Comparison of ENCODE assay signal across 15 cellular contexts in the genomic region with DNA sequence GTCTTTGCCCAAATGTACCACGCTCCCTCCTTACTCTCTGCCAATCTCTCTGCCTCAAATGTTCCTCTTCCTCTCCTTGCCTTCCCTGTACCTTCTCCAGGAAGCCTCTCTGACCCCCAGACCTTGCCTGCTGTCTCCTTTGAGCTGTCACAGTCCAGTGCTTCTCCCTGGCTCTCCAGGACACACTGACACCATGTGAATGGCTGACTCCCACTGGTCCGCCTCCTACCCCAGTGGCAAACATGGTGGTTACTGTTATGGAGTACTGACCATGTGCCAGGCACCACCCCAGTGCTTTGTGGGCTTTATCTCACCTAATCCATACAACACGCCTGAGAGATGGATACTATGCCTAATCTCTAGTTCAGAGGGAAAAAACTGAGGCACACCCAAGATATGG.
"Had no signal": no experiment of that assay in that cellular context is flagged by ENCODE, and none has a peak within 500 bp of the region (broad histone marks: within the 10 kb centered on the region; RNA-seq: fewer than 3 reads in every experiment).

No MANE protein-coding gene starts in this region.

- H3K27ac Mint-ChIP-seq: activated CD4-positive, alpha-beta T cell treated with anti-CD3 and anti-CD28 coated beads, Interleukin-2, amount 10 ng/mL, durations not matched to agents 7 days and 5 days; activated naive CD4-positive, alpha-beta T cell treated with anti-CD3 and anti-CD28 coated beads, Interleukin-2, amount 50 U/mL, for 24 hours; dendritic cell treated with granulocyte-macrophage colony-stimulating factor and Interleukin-4, amounts not matched to agents 40 ng/mL and 50 ng/mL, for 4 days; stimulated activated naive B cell treated with anti-CD40 and anti-IgM and Interleukin-4, amounts not matched to agents 10 μg/mL and 1 μg/mL and 100 μg/mL, for 72 hours had no signal

- H3K27ac ChIP-seq: foreskin keratinocyte, left lung, ovary, tibial nerve, vagina had no signal

- H3K4me1 ChIP-seq: foreskin keratinocyte, left lung, tibial nerve, vagina had no signal

- H3K36me3 Mint-ChIP-seq: activated naive CD4-positive, alpha-beta T cell treated with anti-CD3 and anti-CD28 coated beads, Interleukin-2, amount 50 U/mL, for 24 hours; stimulated activated naive B cell treated with anti-CD40 and anti-IgM and Interleukin-4, amounts not matched to agents 10 μg/mL and 1 μg/mL and 100 μg/mL, for 72 hours had no signal

- H3K9me3 ChIP-seq: left lung, ovary, tibial nerve, vagina had no signal

- ATAC-seq: left lung; stimulated activated naive B cell treated with anti-CD40 and anti-IgM and Interleukin-4, amounts not matched to agents 10 μg/mL and 1 μg/mL and 100 μg/mL, for 72 hours had no signal

- H3K9me3 Mint-ChIP-seq: activated CD4-positive, alpha-beta T cell treated with anti-CD3 and anti-CD28 coated beads, Interleukin-2, amount 10 ng/mL, durations not matched to agents 7 days and 5 days; activated naive CD4-positive, alpha-beta T cell treated with anti-CD3 and anti-CD28 coated beads, Interleukin-2, amount 50 U/mL, for 24 hours; dendritic cell treated with granulocyte-macrophage colony-stimulating factor and Interleukin-4, amounts not matched to agents 40 ng/mL and 50 ng/mL, for 4 days; neural crest cell had no signal

- DNase-seq: activated CD4-positive, alpha-beta T cell treated with anti-CD3 and anti-CD28 coated beads, Interleukin-2, amount 10 ng/mL, durations not matched to agents 7 days and 5 days; activated CD8-positive, alpha-beta memory T cell treated with anti-CD3 and anti-CD28 coated beads, Interleukin-2, amount 50 U/mL, for 4 hours; activated T-cell treated with anti-CD3 and anti-CD28 coated beads, Interleukin-2, amount 50 U/mL, for 48 hours; glutamatergic neuron; hypothalamus; stimulated activated naive B cell treated with anti-CD40 and anti-IgM and Interleukin-4, amounts not matched to agents 10 μg/mL and 1 μg/mL and 100 μg/mL, for 72 hours; T1000 had no signal

- H3K4me1 Mint-ChIP-seq: activated CD4-positive, alpha-beta T cell treated with anti-CD3 and anti-CD28 coated beads, Interleukin-2, amount 10 ng/mL, durations not matched to agents 7 days and 5 days; activated naive CD4-positive, alpha-beta T cell treated with anti-CD3 and anti-CD28 coated beads, Interleukin-2, amount 50 U/mL, for 24 hours; stimulated activated naive B cell treated with anti-CD40 and anti-IgM and Interleukin-4, amounts not matched to agents 10 μg/mL and 1 μg/mL and 100 μg/mL, for 72 hours had no signal

- H3K4me3 ChIP-seq: left lung, ovary, tibial nerve, vagina had no signal

- H3K4me3 Mint-ChIP-seq: activated CD4-positive, alpha-beta T cell treated with anti-CD3 and anti-CD28 coated beads, Interleukin-2, amount 10 ng/mL, durations not matched to agents 7 days and 5 days; activated naive CD4-positive, alpha-beta T cell treated with anti-CD3 and anti-CD28 coated beads, Interleukin-2, amount 50 U/mL, for 24 hours; dendritic cell treated with granulocyte-macrophage colony-stimulating factor and Interleukin-4, amounts not matched to agents 40 ng/mL and 50 ng/mL, for 4 days; neural crest cell; stimulated activated naive B cell treated with anti-CD40 and anti-IgM and Interleukin-4, amounts not matched to agents 10 μg/mL and 1 μg/mL and 100 μg/mL, for 72 hours had no signal

- H3K36me3 ChIP-seq: left lung, ovary, tibial nerve, vagina had no signal

- H3K27me3 ChIP-seq: ovary, vagina had no signal
